In the genomic region with DNA sequence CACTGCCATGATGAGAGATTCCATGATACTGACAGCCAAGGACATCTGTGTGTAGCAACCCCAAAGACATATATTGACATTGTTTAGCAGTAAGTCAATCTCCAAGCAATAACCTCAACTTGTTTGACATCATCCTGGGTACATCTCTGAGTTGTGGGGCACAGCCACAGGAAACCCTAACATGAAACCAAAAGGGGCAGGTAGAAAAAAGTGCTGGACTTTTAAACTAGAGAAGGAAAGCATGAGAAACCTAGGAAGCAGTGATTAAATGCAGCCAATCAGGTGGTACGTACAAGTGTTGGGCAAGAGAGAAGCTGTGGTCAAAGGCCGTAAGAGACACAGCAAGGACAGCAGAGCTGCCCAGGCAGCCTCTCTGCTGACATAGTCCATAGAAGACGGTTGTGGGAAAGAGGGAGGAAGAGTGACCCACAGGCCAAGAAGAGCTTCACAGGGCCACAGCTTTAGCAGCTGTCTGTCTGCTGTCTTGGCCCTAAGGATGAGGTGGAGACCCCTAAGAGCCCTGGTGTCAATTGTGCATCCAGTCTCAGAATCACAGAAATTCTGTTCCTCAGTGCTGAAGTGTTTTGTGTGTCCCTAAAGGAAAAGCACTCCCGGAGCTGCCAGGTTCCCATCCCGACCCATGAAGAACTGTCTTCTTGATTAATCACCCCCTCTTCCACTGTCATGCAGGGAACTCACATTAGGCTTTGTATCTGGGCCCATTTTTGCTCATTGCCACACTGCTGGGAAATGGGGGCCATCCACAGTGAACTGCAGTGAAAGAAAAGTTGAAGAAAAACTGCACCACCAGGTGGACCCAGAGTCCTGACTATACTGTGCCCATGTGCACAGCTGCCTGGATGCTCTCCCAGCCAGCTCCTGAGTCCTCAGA, we compare ENCODE assay signal across 8 cellular contexts. TPM values are rescaled to one million over a fixed set of nuclear protein-coding genes. Genes with fewer than 3 reads are reported as not detected.
DNase-seq lines count a peak whose midpoint lies in the region; ATAC-seq and TF ChIP-seq lines count a peak whose summit lies in the region.

No MANE protein-coding gene starts in this region.

- in situ Hi-C loops in IMR-90 (cut with MboI; ENCODE audit: low sequenced_read_pairs), result loop anchor here (25.0 kb wide), 2 partner anchors 232 to 1057 kb away; a partner anchor contains a TSS

- no peak overlapping the region for H2BK5ac ChIP-seq in IMR-90 (ENCODE audit: low read depth, low read length, poor library complexity, severe bottlenecking)

- POLR2A ChIA-PET in IMR-90 (lab: Charles Lee; ENCODE audit: unreplicated experiment), result no interaction called here

- H3K9me3 Mint-ChIP-seq in stimulated activated effector memory CD8-positive, alpha-beta T cell treated with anti-CD3 and anti-CD28 coated beads, Interleukin-12 subunit alpha, Interleukin-12 subunit beta, amount 100 ng/mL, for 72 hours, result no peaks in the 10 kb centered on the region

- peak; percentile 43 for DNase-seq in NOMO-1 treated with DMSO at 0.1 percent for 48 hours (lab: John Stamatoyannopoulos, UW; ENCODE audit: unreplicated experiment)
- DNase-seq in NOMO-1 treated with dmso at 0.1 percent for 144 hours (lab: John Stamatoyannopoulos, UW; ENCODE audit: unreplicated experiment), result no peak
- peak; percentile 58 for DNase-seq in IMR-90
- peak; percentile 6 for DNase-seq in SKM-1 (lab: John Stamatoyannopoulos, UW; ENCODE audit: unreplicated experiment)
- peak in 1 of 2 donors; percentile 72 for DNase-seq in foreskin fibroblast
- DNase-seq in stimulated activated effector memory CD8-positive, alpha-beta T cell treated with anti-CD3 and anti-CD28 coated beads, Interleukin-12 subunit alpha, Interleukin-12 subunit beta, amount 100 ng/mL, for 72 hours (ENCODE audit: low spot score in 2 of 2), result no peak
- DNase-seq in NCI-H1048 (lab: John Stamatoyannopoulos, UW), result no peak
- no peak for DNase-seq in epidermal melanocyte (ENCODE audit: insufficient read length, low spot score)

- BruUV-seq in IMR-90 (replicated peaks; lab: Mats Ljungman, UMichigan), result no TSS peak

- no peak overlapping the region for H3K4me3 Mint-ChIP-seq in stimulated activated effector memory CD8-positive, alpha-beta T cell treated with anti-CD3 and anti-CD28 coated beads, Interleukin-12 subunit alpha, Interleukin-12 subunit beta, amount 100 ng/mL, for 72 hours

- 96% methylated on average over 3 of the region's 5 CpGs; no CpG with 5 or more reads in 1 of the 2 experiments for WGBS in IMR-90 (ENCODE audit: extremely low coverage in 2 of 2, insufficient read length in 1 of 2), 2 experiments

- no peak for TF ChIP-seq POLR2A in IMR-90 (IDR thresholded peaks at IDR 0.05; ENCODE audit: low read depth, low read length)

- no peak overlapping the region for H2BK120ac ChIP-seq in IMR-90 (ENCODE audit: low read depth, low read length)

- no peak overlapping the region for H3K23ac ChIP-seq in IMR-90 (ENCODE audit: low read depth, low read length)

- H3K56ac ChIP-seq in IMR-90 (ENCODE audit: extremely low read depth, insufficient read depth, low read length), result no peak overlapping the region

- intact Hi-C loops in IMR-90 (cut with micrococcal nuclease), result loop anchor here (2.0 to 5.0 kb wide), 3 partner anchors 252 to 1066 kb away; no protein-coding TSS in a partner anchor

- TF ChIP-seq CTCF in IMR-90 (conservative IDR thresholded peaks at IDR 0.05; ENCODE audit: low read depth, low read length) (peak; percentile 51), foreskin fibroblast (IDR thresholded peaks at IDR 0.05; ENCODE audit: low read depth, low read length) (peak; percentile 50)

- H3K4me1 Mint-ChIP-seq in stimulated activated effector memory CD8-positive, alpha-beta T cell treated with anti-CD3 and anti-CD28 coated beads, Interleukin-12 subunit alpha, Interleukin-12 subunit beta, amount 100 ng/mL, for 72 hours, result no peaks in the 10 kb centered on the region

- peak; percentile 71 for TF ChIP-seq RAD21 in IMR-90 (IDR thresholded peaks at IDR 0.05; ENCODE audit: low read length)

- H3K4ac ChIP-seq in IMR-90 (ENCODE audit: low read depth, low read length), result no peak overlapping the region

- no peak overlapping the region for H3K14ac ChIP-seq in IMR-90 (replicated peaks; ENCODE audit: low read depth, low read length)

- dilution Hi-C loops in IMR-90 (cut with HindIII; ENCODE audit: low sequenced_read_pairs, unreplicated experiment), result no loop called here

- 0 out of 2 replicates have a peak, but pooled peaks cover 3% of the 10 kb centered on the region for H3K9me1 ChIP-seq in IMR-90 (ENCODE audit: insufficient read depth, low read length)

- no peaks in the 10 kb centered on the region for H3K27me3 ChIP-seq in IMR-90 (ENCODE audit: control insufficient read depth, insufficient read depth, low read length)

- no peak overlapping the region for H2BK20ac ChIP-seq in IMR-90 (ENCODE audit: low read depth, low read length)

- no peak overlapping the region for H3K9ac ChIP-seq in IMR-90 (ENCODE audit: low read depth, low read length)

- H4K5ac ChIP-seq in IMR-90 (ENCODE audit: low read depth, low read length), result no peak overlapping the region

- H2AK5ac ChIP-seq in IMR-90 (ENCODE audit: low read depth, low read length), result no peak overlapping the region

- no peaks in the 10 kb centered on the region for H3K9me3 ChIP-seq in IMR-90 (ENCODE audit: control insufficient read depth, insufficient read depth, low read length)

- H3K18ac ChIP-seq in IMR-90 (ENCODE audit: low read depth, low read length), result no peak overlapping the region

- no peaks in the 10 kb centered on the region for H3K36me3 ChIP-seq in IMR-90 (ENCODE audit: control insufficient read depth, insufficient read depth, low read length)

- H3K4me1 ChIP-seq in IMR-90 (ENCODE audit: control insufficient read depth, insufficient read depth, low read length), result peaks cover 2% of the 10 kb centered on the region; the same call in 1 of the 2 replicates

- no peak overlapping the region for H2AFZ ChIP-seq in IMR-90 (replicated peaks; ENCODE audit: low read length, poor library complexity)

- no peak overlapping the region for H2BK15ac ChIP-seq in IMR-90 (ENCODE audit: low read depth, low read length)

- CTCF ChIA-PET in IMR-90 (lab: Yijun Ruan, JAX), result interaction anchor here (0.7 to 1.7 kb wide), 6 partner anchors 10 to 318 kb away, joined by 3 to 5 read pairs (median 3); no protein-coding TSS in a partner anchor

- H3K4me3 ChIP-seq in IMR-90 (ENCODE audit: insufficient read depth, low read depth, low read length) (no peak overlapping the region), foreskin fibroblast (ENCODE audit: low read depth in 1 of 2, low read length in 2 of 2) (no peak overlapping the region)

- H3K27ac Mint-ChIP-seq in stimulated activated effector memory CD8-positive, alpha-beta T cell treated with anti-CD3 and anti-CD28 coated beads, Interleukin-12 subunit alpha, Interleukin-12 subunit beta, amount 100 ng/mL, for 72 hours, result no peak overlapping the region

- no peak overlapping the region for H3K27ac ChIP-seq in IMR-90 (ENCODE audit: insufficient read depth, low read length)

- peak; percentile 96 for ATAC-seq in IMR-90 (ENCODE audit: low read depth)
- ATAC-seq in stimulated activated effector memory CD8-positive, alpha-beta T cell treated with anti-CD3 and anti-CD28 coated beads, Interleukin-12 subunit alpha, Interleukin-12 subunit beta, amount 100 ng/mL, for 72 hours, result peak; percentile 57

- no peak overlapping the region for H3K4me2 ChIP-seq in IMR-90 (ENCODE audit: low read depth, low read length)

- H4K8ac ChIP-seq in IMR-90 (ENCODE audit: low read depth in 2 of 2, low read length in 2 of 2), result no peak overlapping the region

- H4K20me1 ChIP-seq in IMR-90 (ENCODE audit: insufficient read depth, low read length), result no peaks in the 10 kb centered on the region

- no peak overlapping the region for H2AK9ac ChIP-seq in IMR-90 (replicated peaks; ENCODE audit: low read depth, low read length, poor library complexity)

- H3K36me3 Mint-ChIP-seq in stimulated activated effector memory CD8-positive, alpha-beta T cell treated with anti-CD3 and anti-CD28 coated beads, Interleukin-12 subunit alpha, Interleukin-12 subunit beta, amount 100 ng/mL, for 72 hours, result no peaks in the 10 kb centered on the region

- no peak overlapping the region for H4K91ac ChIP-seq in IMR-90 (ENCODE audit: insufficient read depth, low read depth, low read length)

- H3K79me1 ChIP-seq in IMR-90 (ENCODE audit: low read depth in 1 of 2, low read length in 2 of 2), result no peaks in the 10 kb centered on the region

TF ChIP-seq in IMR-90, 13 proteins besides CTCF, POLR2A, EP300 and RAD21:
- TF ChIP-seq FOS (IDR thresholded peaks at IDR 0.05; ENCODE audit: low read depth, low read length) (no peak), MXI1 (IDR thresholded peaks at IDR 0.05; ENCODE audit: borderline replicate concordance, low read depth, low read length) (no peak), SMC3 (IDR thresholded peaks at IDR 0.05; ENCODE audit: low read depth, low read length) (peak; percentile 42), RCOR1 (IDR thresholded peaks at IDR 0.05; ENCODE audit: insufficient replicate concordance, low read length) (no peak), CEBPB (IDR thresholded peaks at IDR 0.05; ENCODE audit: low read depth, low read length) (0 out of 2 replicates have a peak, but pooled peaks have one; percentile 2)
- TF ChIP-seq, protein P1, sequence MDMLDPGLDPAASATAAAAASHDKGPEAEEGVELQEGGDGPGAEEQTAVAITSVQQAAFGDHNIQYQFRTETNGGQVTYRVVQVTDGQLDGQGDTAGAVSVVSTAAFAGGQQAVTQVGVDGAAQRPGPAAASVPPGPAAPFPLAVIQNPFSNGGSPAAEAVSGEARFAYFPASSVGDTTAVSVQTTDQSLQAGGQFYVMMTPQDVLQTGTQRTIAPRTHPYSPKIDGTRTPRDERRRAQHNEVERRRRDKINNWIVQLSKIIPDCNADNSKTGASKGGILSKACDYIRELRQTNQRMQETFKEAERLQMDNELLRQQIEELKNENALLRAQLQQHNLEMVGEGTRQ (IDR thresholded peaks at IDR 0.05; ENCODE audit: low read depth, low read length), result no peak
- TF ChIP-seq, protein P2, sequence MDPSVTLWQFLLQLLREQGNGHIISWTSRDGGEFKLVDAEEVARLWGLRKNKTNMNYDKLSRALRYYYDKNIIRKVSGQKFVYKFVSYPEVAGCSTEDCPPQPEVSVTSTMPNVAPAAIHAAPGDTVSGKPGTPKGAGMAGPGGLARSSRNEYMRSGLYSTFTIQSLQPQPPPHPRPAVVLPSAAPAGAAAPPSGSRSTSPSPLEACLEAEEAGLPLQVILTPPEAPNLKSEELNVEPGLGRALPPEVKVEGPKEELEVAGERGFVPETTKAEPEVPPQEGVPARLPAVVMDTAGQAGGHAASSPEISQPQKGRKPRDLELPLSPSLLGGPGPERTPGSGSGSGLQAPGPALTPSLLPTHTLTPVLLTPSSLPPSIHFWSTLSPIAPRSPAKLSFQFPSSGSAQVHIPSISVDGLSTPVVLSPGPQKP (IDR thresholded peaks at IDR 0.05; ENCODE audit: borderline replicate concordance, low read depth, low read length), result no peak

RNA-seq across cellular contexts. Expression of a gene that starts 25.4 kb away (rescaled TPM):
- total RNA-seq in IMR-90 (2012; rRNA removed), result 54.4 and 58.4 TPM in 2 replicates
- polyA plus RNA-seq in IMR-90 (2012; rRNA removed), result 65.3 and 66.9 TPM in 2 replicates
- polyA plus RNA-seq in IMR-90 (2012; cell fraction: cytosol; rRNA removed), result 19.4 and 37.8 TPM in 2 replicates
- 4.6 and 47.5 TPM in 2 replicates for polyA plus RNA-seq in IMR-90 (2012; cell fraction: nucleus; rRNA removed; ENCODE audit: low replicate concordance)

Comparison
In these comparisons a context has a peak if more than half of its experiments do, and no peak if none do; other contexts are left out.
1. DNase-seq: peak in NOMO-1 treated with DMSO at 0.1 percent for 48 hours (single experiment), IMR-90 (single experiment) and SKM-1 (single experiment); none in NOMO-1 treated with dmso at 0.1 percent for 144 hours (single experiment), stimulated activated effector memory CD8-positive, alpha-beta T cell treated with anti-CD3 and anti-CD28 coated beads, Interleukin-12 subunit alpha, Interleukin-12 subunit beta, amount 100 ng/mL, for 72 hours (0 of 2), NCI-H1048 (single experiment) and epidermal melanocyte (single experiment).